ENCODE assay signal across 39 cellular contexts in the genomic region with DNA sequence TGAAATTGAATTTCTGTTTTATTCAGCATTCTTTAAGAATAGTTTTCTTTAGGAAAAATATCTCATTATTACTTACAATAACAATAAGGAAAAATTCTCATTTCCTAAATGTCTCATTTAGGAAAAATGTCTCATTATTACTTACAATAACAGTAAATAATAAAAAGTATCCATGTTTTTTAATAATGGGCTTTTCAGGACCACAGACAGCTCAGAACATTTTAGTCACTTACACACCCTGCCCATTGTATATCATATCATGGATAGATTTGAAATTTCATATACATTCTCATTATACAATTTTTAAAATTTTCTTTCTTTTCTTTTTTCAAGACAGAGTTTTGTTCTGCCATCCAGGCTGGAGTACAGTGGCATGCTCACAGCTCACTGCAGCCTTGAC. TPM values are rescaled to one million over a fixed set of nuclear protein-coding genes. Genes with fewer than 3 reads are reported as not detected.
"Had no signal": no experiment of that assay in that cellular context is flagged by ENCODE, and none has a peak within 500 bp of the region (broad histone marks: within the 10 kb centered on the region; RNA-seq: fewer than 3 reads in every experiment).

No MANE protein-coding gene starts in this region.

- H3K27ac ChIP-seq: adrenal gland, cardiac muscle cell, colonic mucosa, VCaP had no signal

- DNase-seq: activated B cell treated with CpG ODN at 0.5 μM for 24 hours; activated CD4-positive, alpha-beta memory T cell treated with anti-CD3 and anti-CD28 coated beads for 36 hours; activated CD4-positive, alpha-beta T cell treated with anti-CD3 and anti-CD28 coated beads for 4 hours; activated CD4-positive, alpha-beta T cell treated with anti-CD3 and anti-CD28 coated beads, Interleukin-2, amount 10 ng/mL, durations not matched to agents 24 days and 14 days; activated CD4-positive, alpha-beta T cell treated with anti-CD3 and anti-CD28 coated beads, Interleukin-2, amount 50 U/mL, for 1 hour; activated CD4-positive, alpha-beta T cell treated with anti-CD3 and anti-CD28 coated beads, Interleukin-2, amount 50 U/mL, for 4 hours; activated CD4-positive, CD25-positive, alpha-beta regulatory T cell treated with anti-CD3 and anti-CD28 coated beads, Interleukin-2, amount 50 U/mL, for 72 hours; activated CD8-positive, alpha-beta memory T cell treated with anti-CD3 and anti-CD28 coated beads, Interleukin-2, amount 50 U/mL, for 4 hours; activated CD8-positive, alpha-beta T cell treated with anti-CD3 and anti-CD28 coated beads for 36 hours; activated effector memory CD4-positive, alpha-beta T cell treated with anti-CD3 and anti-CD28 coated beads, Interleukin-2, amount 50 U/mL, for 16 hours; activated gamma-delta T cell treated with Interleukin-2 at 50 U/mL for 16 hours; activated naive CD4-positive, alpha-beta T cell; activated naive CD4-positive, alpha-beta T cell treated with anti-CD3 and anti-CD28 coated beads for 36 hours; activated naive CD4-positive, alpha-beta T cell treated with anti-CD3 and anti-CD28 coated beads, Interleukin-2, amount 50 U/mL, for 16 hours; activated naive CD8-positive, alpha-beta T cell treated with anti-CD3 and anti-CD28 coated beads for 36 hours; activated T-cell treated with anti-CD3 and anti-CD28 coated beads for 4 hours; activated T-cell treated with anti-CD3 and anti-CD28 coated beads, Interleukin-2, amount 50 U/mL, for 1 hour; activated T-cell treated with anti-CD3 and anti-CD28 coated beads, Interleukin-2, amount 50 U/mL, for 4 hours; activated T-cell treated with anti-CD3 and anti-CD28 coated beads, Interleukin-2, amount 50 U/mL, for 72 hours; adrenal gland; amniotic stem cell; aorta; caudate nucleus; cerebellar nuclear complex; colonic mucosa; T-helper 17 cell had no signal

- H3K4me1 Mint-ChIP-seq: activated B cell treated with CpG ODN at 0.5 μM for 24 hours; activated CD4-positive, alpha-beta T cell treated with anti-CD3 and anti-CD28 coated beads, Interleukin-2, amount 10 ng/mL, durations not matched to agents 24 days and 14 days; activated naive CD8-positive, alpha-beta T cell treated with anti-CD3 and anti-CD28 coated beads for 36 hours; activated T-helper 17 cell treated with anti-CD3 and anti-CD28 coated beads, Interleukin-2, amount 50 U/mL, for 72 hours; central memory CD8-positive, alpha-beta T cell; T-helper 17 cell had no signal

- H3K36me3 ChIP-seq: adrenal gland, cardiac muscle cell, colonic mucosa had no signal

- ATAC-seq: activated CD8-positive, alpha-beta T cell treated with anti-CD3 and anti-CD28 coated beads for 36 hours; activated naive CD4-positive, alpha-beta T cell treated with anti-CD3 and anti-CD28 coated beads, Interleukin-2, amount 50 U/mL, for 72 hours; activated T-cell treated with anti-CD3 and anti-CD28 coated beads, Interleukin-2, amount 50 U/mL, for 4 hours; activated T-cell treated with anti-CD3 and anti-CD28 coated beads, Interleukin-2, amount 50 U/mL, for 72 hours; activated T-helper 17 cell treated with anti-CD3 and anti-CD28 coated beads, Interleukin-2, amount 50 U/mL, for 72 hours; T-helper 17 cell had no signal

- H3K9me3 Mint-ChIP-seq: activated B cell treated with CpG ODN at 0.5 μM for 24 hours; activated CD4-positive, alpha-beta memory T cell treated with anti-CD3 and anti-CD28 coated beads for 36 hours; activated CD4-positive, alpha-beta T cell treated with anti-CD3 and anti-CD28 coated beads, Interleukin-2, amount 10 ng/mL, durations not matched to agents 24 days and 14 days; activated CD8-positive, alpha-beta T cell treated with anti-CD3 and anti-CD28 coated beads for 36 hours; activated naive CD4-positive, alpha-beta T cell treated with anti-CD3 and anti-CD28 coated beads for 36 hours; activated naive CD4-positive, alpha-beta T cell treated with anti-CD3 and anti-CD28 coated beads, Interleukin-2, amount 50 U/mL, for 72 hours; activated naive CD8-positive, alpha-beta T cell treated with anti-CD3 and anti-CD28 coated beads for 36 hours; activated T-cell treated with anti-CD3 and anti-CD28 coated beads, Interleukin-2, amount 50 U/mL, for 4 hours; activated T-cell treated with anti-CD3 and anti-CD28 coated beads, Interleukin-2, amount 50 U/mL, for 72 hours; activated T-helper 1 cell treated with anti-CD3 and anti-CD28 coated beads, Interleukin-12 subunit alpha, Interleukin-12 subunit beta, Interleukin-2, Interleukin-4 antibody, amounts not matched to agents 30 ng/mL and 10 ng/mL and 1 ng/mL, durations not matched to agents 14 hours and 24 hours and 36 hours; activated T-helper 17 cell treated with anti-CD3 and anti-CD28 coated beads, Interleukin-2, amount 50 U/mL, for 72 hours; central memory CD8-positive, alpha-beta T cell had no signal

- H3K27ac Mint-ChIP-seq: activated B cell treated with CpG ODN at 0.5 μM for 24 hours; activated CD4-positive, alpha-beta memory T cell treated with anti-CD3 and anti-CD28 coated beads for 36 hours; activated CD4-positive, alpha-beta T cell treated with anti-CD3 and anti-CD28 coated beads, Interleukin-2, amount 10 ng/mL, durations not matched to agents 24 days and 14 days; activated CD8-positive, alpha-beta T cell treated with anti-CD3 and anti-CD28 coated beads for 36 hours; activated naive CD4-positive, alpha-beta T cell treated with anti-CD3 and anti-CD28 coated beads for 36 hours; activated naive CD4-positive, alpha-beta T cell treated with anti-CD3 and anti-CD28 coated beads, Interleukin-2, amount 50 U/mL, for 72 hours; activated naive CD8-positive, alpha-beta T cell treated with anti-CD3 and anti-CD28 coated beads for 36 hours; activated T-cell treated with anti-CD3 and anti-CD28 coated beads, Interleukin-2, amount 50 U/mL, for 72 hours; activated T-helper 1 cell treated with anti-CD3 and anti-CD28 coated beads, Interleukin-12 subunit alpha, Interleukin-12 subunit beta, Interleukin-2, Interleukin-4 antibody, amounts not matched to agents 30 ng/mL and 10 ng/mL and 1 ng/mL, durations not matched to agents 14 hours and 24 hours and 36 hours; activated T-helper 17 cell treated with anti-CD3 and anti-CD28 coated beads, Interleukin-2, amount 50 U/mL, for 72 hours; brain; T-helper 17 cell had no signal

- H3K27me3 Mint-ChIP-seq: activated CD4-positive, alpha-beta T cell treated with anti-CD3 and anti-CD28 coated beads, Interleukin-2, amount 10 ng/mL, durations not matched to agents 24 days and 14 days; central memory CD8-positive, alpha-beta T cell; T-helper 17 cell had no signal

- H3K9me3 ChIP-seq: adrenal gland, colonic mucosa had no signal

- H3K27me3 ChIP-seq: adrenal gland, cardiac muscle cell, colonic mucosa had no signal

- FAIRE-seq: astrocyte, bronchial epithelial cell, TTC549 had no signal

- H3K4me3 Mint-ChIP-seq: activated B cell treated with CpG ODN at 0.5 μM for 24 hours; activated CD4-positive, alpha-beta memory T cell treated with anti-CD3 and anti-CD28 coated beads for 36 hours; activated CD4-positive, alpha-beta T cell treated with anti-CD3 and anti-CD28 coated beads, Interleukin-2, amount 10 ng/mL, durations not matched to agents 24 days and 14 days; activated CD8-positive, alpha-beta T cell treated with anti-CD3 and anti-CD28 coated beads for 36 hours; activated naive CD4-positive, alpha-beta T cell treated with anti-CD3 and anti-CD28 coated beads for 36 hours; activated naive CD8-positive, alpha-beta T cell treated with anti-CD3 and anti-CD28 coated beads for 36 hours; activated T-cell treated with anti-CD3 and anti-CD28 coated beads, Interleukin-2, amount 50 U/mL, for 4 hours; activated T-cell treated with anti-CD3 and anti-CD28 coated beads, Interleukin-2, amount 50 U/mL, for 72 hours; activated T-helper 1 cell treated with anti-CD3 and anti-CD28 coated beads, Interleukin-12 subunit alpha, Interleukin-12 subunit beta, Interleukin-2, Interleukin-4 antibody, amounts not matched to agents 30 ng/mL and 10 ng/mL and 1 ng/mL, durations not matched to agents 14 hours and 24 hours and 36 hours; activated T-helper 17 cell treated with anti-CD3 and anti-CD28 coated beads, Interleukin-2, amount 50 U/mL, for 72 hours; brain; central memory CD8-positive, alpha-beta T cell; T-helper 17 cell had no signal

- H3K4me1 ChIP-seq: adrenal gland, colonic mucosa had no signal

- H3K36me3 Mint-ChIP-seq: activated CD4-positive, alpha-beta memory T cell treated with anti-CD3 and anti-CD28 coated beads for 36 hours; activated naive CD4-positive, alpha-beta T cell treated with anti-CD3 and anti-CD28 coated beads, Interleukin-2, amount 50 U/mL, for 72 hours; activated naive CD8-positive, alpha-beta T cell treated with anti-CD3 and anti-CD28 coated beads for 36 hours; brain had no signal

- H3K4me3 ChIP-seq: adrenal gland, cardiac muscle cell, colonic mucosa had no signal

RNA-seq across cellular contexts. Expression of gene ASCL1, which starts 58.9 kb away (rescaled TPM):
- total RNA-seq: activated B cell treated with CpG ODN at 0.5 μM for 24 hours; activated CD4-positive, alpha-beta memory T cell treated with anti-CD3 and anti-CD28 coated beads for 36 hours; activated CD8-positive, alpha-beta memory T cell treated with anti-CD3 and anti-CD28 coated beads for 36 hours; activated CD8-positive, alpha-beta T cell treated with anti-CD3 and anti-CD28 coated beads for 36 hours; activated naive CD4-positive, alpha-beta T cell treated with anti-CD3 and anti-CD28 coated beads for 36 hours; activated naive CD8-positive, alpha-beta T cell treated with anti-CD3 and anti-CD28 coated beads for 36 hours; activated T-cell treated with anti-CD3 and anti-CD28 coated beads, Interleukin-2, amount 50 U/mL, for 4 hours; activated T-cell treated with anti-CD3 and anti-CD28 coated beads, Interleukin-2, amount 50 U/mL, for 72 hours; activated T-helper 17 cell treated with anti-CD3 and anti-CD28 coated beads, Interleukin-2, amount 50 U/mL, for 72 hours; aorta; astrocyte; bronchial epithelial cell; cardiac muscle cell; chondrocyte; T-helper 17 cell; T-helper 2 cell treated with Interferon-gamma antibody and Interleukin-4, amounts not matched to agents 100 ng/mL and 5 ng/mL, for 36 hours had no signal
- polyA plus RNA-seq: aorta, cardiac muscle cell had no signal
